1 cellular context compared by ENCODE assay signal in genomic region chr16:164436-165217, GRCh38.
TF ChIP-seq lines count a peak whose summit lies in the region.

No MANE protein-coding gene starts in this region.

TF ChIP-seq in K562, 482 proteins besides CTCF, POLR2A, EP300 and RAD21:
- TF ChIP-seq EGR1 (conservative IDR thresholded peaks at IDR 0.05) (peak; percentile 49; the same call in 1 of the 2 replicates), SUPT5H (IDR thresholded peaks at IDR 0.05) (0 out of 2 replicates have a peak, but pooled peaks have one; percentile 38), VEZF1 (CRISPR knock-in tag; IDR thresholded peaks at IDR 0.05) (peak; percentile 41), POLR2G (IDR thresholded peaks at IDR 0.05; ENCODE audit: low read depth, low read length) (peak; percentile 64), PHF8 (IDR thresholded peaks at IDR 0.05; ENCODE audit: borderline replicate concordance, low read length) (peak; percentile 19; the same call in 1 of the 2 replicates), RBFOX2 (IDR thresholded peaks at IDR 0.05; ENCODE audit: low read depth, low read length) (peak; percentile 31; the same call in 1 of the 2 replicates), MGA (IDR thresholded peaks at IDR 0.05) (peak; percentile 37; the same call in 1 of the 2 replicates)
